In the genomic region with DNA sequence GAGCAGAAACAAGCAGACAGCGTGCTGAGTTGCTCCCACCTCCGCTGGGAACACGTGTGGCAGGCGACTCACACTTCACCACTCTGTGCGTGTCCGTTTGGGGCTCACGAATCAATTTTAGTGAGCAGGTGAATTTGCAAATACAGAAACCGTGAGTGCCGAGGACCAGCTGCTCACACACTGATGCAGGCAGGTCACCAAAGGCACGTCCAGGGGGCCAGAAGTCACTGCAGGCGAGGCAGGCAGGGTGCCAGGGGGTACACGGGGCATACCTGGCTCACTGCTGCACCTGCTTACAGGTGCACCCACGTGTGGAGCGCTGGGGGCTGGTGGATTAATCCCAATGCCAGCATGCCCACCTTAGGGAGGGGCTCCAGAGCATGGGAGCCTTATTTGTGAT, we compare ENCODE assay signal across 20 cellular contexts.
DNase-seq lines count a peak whose midpoint lies in the region; ATAC-seq and TF ChIP-seq lines count a peak whose summit lies in the region.
"Had no signal": no experiment of that assay in that cellular context is flagged by ENCODE, and none has a peak within 500 bp of the region (broad histone marks: within the 10 kb centered on the region; RNA-seq: fewer than 3 reads in every experiment).

No MANE protein-coding gene starts in this region.

- TF ChIP-seq CTCF in right atrium auricular region (IDR thresholded peaks at IDR 0.05): no peak
- no peak for TF ChIP-seq CTCF in chondrocyte (IDR thresholded peaks at IDR 0.05)
- no peak for TF ChIP-seq CTCF in esophagus muscularis mucosa (IDR thresholded peaks at IDR 0.05)

- DNase-seq in cardiac septum (ENCODE audit: low spot score) (peak; percentile 19), right atrium auricular region (ENCODE audit: low spot score) (no peak), chondrocyte (ENCODE audit: low spot score) (peak; percentile 78), mesenteric fat pad (ENCODE audit: low spot score) (peak; percentile 74), esophagus muscularis mucosa (ENCODE audit: extremely low spot score) (no peak)
- no peak for DNase-seq in stimulated activated naive CD8-positive, alpha-beta T cell treated with anti-CD3 and anti-CD28 coated beads, Interleukin-15, amount 100 ng/mL, for 72 hours
- no peak for DNase-seq in activated CD4-positive, alpha-beta T cell treated with anti-CD3 and anti-CD28 coated beads for 4 hours
- DNase-seq: C1 segment of cervical spinal cord; CD8-positive, alpha-beta T cell; H7; KG1; MG63; NCI-H2029; NCI-H446 treated with DMSO at 0.1 percent for 48 hours; NCI-H69 had no signal

- H3K4me1 ChIP-seq in right atrium auricular region: no peaks in the 10 kb centered on the region
- H3K4me1 ChIP-seq in esophagus muscularis mucosa: no peaks in the 10 kb centered on the region
- H3K4me1 ChIP-seq: Caco-2, SJCRH30 had no signal

- H3K27ac ChIP-seq in right atrium auricular region: no peak overlapping the region
- H3K27ac ChIP-seq in esophagus muscularis mucosa (replicated peaks in 1 of 4): no peak overlapping the region
- H3K27ac ChIP-seq: RWPE1, SJCRH30 had no signal

- H3K4me3 ChIP-seq in right atrium auricular region (no peak overlapping the region), esophagus muscularis mucosa (no peak overlapping the region)
- H3K4me3 ChIP-seq: MG63, SJCRH30 had no signal

- TF ChIP-seq POLR2A in esophagus muscularis mucosa (IDR thresholded peaks at IDR 0.05; ENCODE audit: low read depth): no peak

- H3K27me3 ChIP-seq in right atrium auricular region (no peaks in the 10 kb centered on the region), esophagus muscularis mucosa (no peaks in the 10 kb centered on the region)
- H3K27me3 ChIP-seq: MG63, SJCRH30 had no signal

- no peak for ATAC-seq in stimulated activated naive CD8-positive, alpha-beta T cell treated with anti-CD3 and anti-CD28 coated beads, Interleukin-15, amount 100 ng/mL, for 72 hours
- ATAC-seq: CD8-positive, alpha-beta T cell; Panc1; SK-N-SH treated with all-trans-retinoic acid at 6 μM for 48 hours had no signal

- no peak overlapping the region for H3K27ac Mint-ChIP-seq in chondrocyte (ENCODE audit: unreplicated experiment)
- no peak overlapping the region for H3K27ac Mint-ChIP-seq in stimulated activated naive CD8-positive, alpha-beta T cell treated with anti-CD3 and anti-CD28 coated beads, Interleukin-15, amount 100 ng/mL, for 72 hours
- H3K27ac Mint-ChIP-seq: CD8-positive, alpha-beta T cell had no signal

- H3K36me3 ChIP-seq in right atrium auricular region: no peaks in the 10 kb centered on the region
- peaks cover 0 to 45% (median 19%) of the 10 kb centered on the region in 4 donors for H3K36me3 ChIP-seq in esophagus muscularis mucosa
- H3K36me3 ChIP-seq: SJCRH30 had no signal

- 84% methylated on average over 14 of the region's 14 CpGs for WGBS in esophagus muscularis mucosa

- no peak for TF ChIP-seq EP300 in esophagus muscularis mucosa (IDR thresholded peaks at IDR 0.05)

- H3K9me3 ChIP-seq in right atrium auricular region (no peaks in the 10 kb centered on the region), esophagus muscularis mucosa (no peaks in the 10 kb centered on the region)
- H3K9me3 ChIP-seq: MG63, SJCRH30 had no signal

- H3K9me3 Mint-ChIP-seq in chondrocyte (ENCODE audit: low read depth): peaks cover 2% of the 10 kb centered on the region
- no peaks in the 10 kb centered on the region for H3K9me3 Mint-ChIP-seq in stimulated activated naive CD8-positive, alpha-beta T cell treated with anti-CD3 and anti-CD28 coated beads, Interleukin-15, amount 100 ng/mL, for 72 hours
- H3K9me3 Mint-ChIP-seq: CD8-positive, alpha-beta T cell had no signal

- H3K4me3 Mint-ChIP-seq in chondrocyte (ENCODE audit: unreplicated experiment): no peak overlapping the region
- no peak overlapping the region for H3K4me3 Mint-ChIP-seq in stimulated activated naive CD8-positive, alpha-beta T cell treated with anti-CD3 and anti-CD28 coated beads, Interleukin-15, amount 100 ng/mL, for 72 hours
- H3K4me3 Mint-ChIP-seq: CD8-positive, alpha-beta T cell had no signal

- no peaks in the 10 kb centered on the region for H3K4me1 Mint-ChIP-seq in chondrocyte (ENCODE audit: low read depth)
- H3K4me1 Mint-ChIP-seq in stimulated activated naive CD8-positive, alpha-beta T cell treated with anti-CD3 and anti-CD28 coated beads, Interleukin-15, amount 100 ng/mL, for 72 hours: no peaks in the 10 kb centered on the region

- intact Hi-C loops in cardiac septum (cut with DNase I): no loop called here
- intact Hi-C loops in esophagus muscularis mucosa (cut with DNase I): no loop called here

- no peaks in the 10 kb centered on the region for H3K27me3 Mint-ChIP-seq in chondrocyte (ENCODE audit: low read depth)
- no peaks in the 10 kb centered on the region for H3K27me3 Mint-ChIP-seq in stimulated activated naive CD8-positive, alpha-beta T cell treated with anti-CD3 and anti-CD28 coated beads, Interleukin-15, amount 100 ng/mL, for 72 hours

- H3K36me3 Mint-ChIP-seq in chondrocyte (ENCODE audit: low read depth): peaks cover 11% of the 10 kb centered on the region
- H3K36me3 Mint-ChIP-seq: CD8-positive, alpha-beta T cell had no signal

Comparison
In these comparisons a context has a peak if more than half of its experiments do, and no peak if none do; other contexts are left out.
1. DNase-seq: peak in cardiac septum (single experiment), chondrocyte (single experiment) and mesenteric fat pad (single experiment); none in right atrium auricular region (single experiment), stimulated activated naive CD8-positive, alpha-beta T cell treated with anti-CD3 and anti-CD28 coated beads, Interleukin-15, amount 100 ng/mL, for 72 hours (0 of 2), esophagus muscularis mucosa (single experiment) and activated CD4-positive, alpha-beta T cell treated with anti-CD3 and anti-CD28 coated beads for 4 hours (0 of 2).